In genomic region chr5:111384220-111384619, GRCh38 we compare ENCODE assay signal across 1 cellular context.
TF ChIP-seq lines count a peak whose summit lies in the region.

No MANE protein-coding gene starts in this region.

TF ChIP-seq in SK-N-SH treated with all-trans-retinoic acid at 6 μM for 48 hours, 23 proteins besides CTCF, POLR2A, EP300 and RAD21 (continued from another document):
- TF ChIP-seq, protein P1, sequence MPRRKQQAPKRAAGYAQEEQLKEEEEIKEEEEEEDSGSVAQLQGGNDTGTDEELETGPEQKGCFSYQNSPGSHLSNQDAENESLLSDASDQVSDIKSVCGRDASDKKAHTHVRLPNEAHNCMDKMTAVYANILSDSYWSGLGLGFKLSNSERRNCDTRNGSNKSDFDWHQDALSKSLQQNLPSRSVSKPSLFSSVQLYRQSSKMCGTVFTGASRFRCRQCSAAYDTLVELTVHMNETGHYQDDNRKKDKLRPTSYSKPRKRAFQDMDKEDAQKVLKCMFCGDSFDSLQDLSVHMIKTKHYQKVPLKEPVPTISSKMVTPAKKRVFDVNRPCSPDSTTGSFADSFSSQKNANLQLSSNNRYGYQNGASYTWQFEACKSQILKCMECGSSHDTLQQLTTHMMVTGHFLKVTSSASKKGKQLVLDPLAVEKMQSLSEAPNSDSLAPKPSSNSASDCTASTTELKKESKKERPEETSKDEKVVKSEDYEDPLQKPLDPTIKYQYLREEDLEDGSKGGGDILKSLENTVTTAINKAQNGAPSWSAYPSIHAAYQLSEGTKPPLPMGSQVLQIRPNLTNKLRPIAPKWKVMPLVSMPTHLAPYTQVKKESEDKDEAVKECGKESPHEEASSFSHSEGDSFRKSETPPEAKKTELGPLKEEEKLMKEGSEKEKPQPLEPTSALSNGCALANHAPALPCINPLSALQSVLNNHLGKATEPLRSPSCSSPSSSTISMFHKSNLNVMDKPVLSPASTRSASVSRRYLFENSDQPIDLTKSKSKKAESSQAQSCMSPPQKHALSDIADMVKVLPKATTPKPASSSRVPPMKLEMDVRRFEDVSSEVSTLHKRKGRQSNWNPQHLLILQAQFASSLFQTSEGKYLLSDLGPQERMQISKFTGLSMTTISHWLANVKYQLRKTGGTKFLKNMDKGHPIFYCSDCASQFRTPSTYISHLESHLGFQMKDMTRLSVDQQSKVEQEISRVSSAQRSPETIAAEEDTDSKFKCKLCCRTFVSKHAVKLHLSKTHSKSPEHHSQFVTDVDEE (CRISPR knock-in tag; IDR thresholded peaks at IDR 0.05): no peak
- no peak for TF ChIP-seq ARNTL (CRISPR knock-in tag; IDR thresholded peaks at IDR 0.05; ENCODE audit: borderline replicate concordance, low read depth)
- TF ChIP-seq, protein P2, sequence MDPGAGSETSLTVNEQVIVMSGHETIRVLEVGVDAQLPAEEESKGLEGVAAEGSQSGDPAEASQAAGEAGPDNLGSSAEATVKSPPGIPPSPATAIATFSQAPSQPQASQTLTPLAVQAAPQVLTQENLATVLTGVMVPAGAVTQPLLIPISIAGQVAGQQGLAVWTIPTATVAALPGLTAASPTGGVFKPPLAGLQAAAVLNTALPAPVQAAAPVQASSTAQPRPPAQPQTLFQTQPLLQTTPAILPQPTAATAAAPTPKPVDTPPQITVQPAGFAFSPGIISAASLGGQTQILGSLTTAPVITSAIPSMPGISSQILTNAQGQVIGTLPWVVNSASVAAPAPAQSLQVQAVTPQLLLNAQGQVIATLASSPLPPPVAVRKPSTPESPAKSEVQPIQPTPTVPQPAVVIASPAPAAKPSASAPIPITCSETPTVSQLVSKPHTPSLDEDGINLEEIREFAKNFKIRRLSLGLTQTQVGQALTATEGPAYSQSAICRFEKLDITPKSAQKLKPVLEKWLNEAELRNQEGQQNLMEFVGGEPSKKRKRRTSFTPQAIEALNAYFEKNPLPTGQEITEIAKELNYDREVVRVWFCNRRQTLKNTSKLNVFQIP (CRISPR knock-in tag; IDR thresholded peaks at IDR 0.05; ENCODE audit: borderline replicate concordance, low read depth): no peak
- no peak for TF ChIP-seq PATZ1 (CRISPR knock-in tag; IDR thresholded peaks at IDR 0.05; ENCODE audit: borderline replicate concordance)
- no peak for TF ChIP-seq ZNF70 (CRISPR knock-in tag; IDR thresholded peaks at IDR 0.05)
- TF ChIP-seq ZC3H10 (CRISPR knock-in tag; IDR thresholded peaks at IDR 0.05): no peak
- no peak for TF ChIP-seq RARB (CRISPR knock-in tag; IDR thresholded peaks at IDR 0.05)
